Comparison of ENCODE assay signal across 17 cellular contexts in genomic region chr1:97038410-97038809, GRCh38.
DNase-seq lines count a peak whose midpoint lies in the region; ATAC-seq and TF ChIP-seq lines count a peak whose summit lies in the region.
"Had no signal": no experiment of that assay in that cellular context is flagged by ENCODE, and none has a peak within 500 bp of the region (broad histone marks: within the 10 kb centered on the region; RNA-seq: fewer than 3 reads in every experiment).

No MANE protein-coding gene starts in this region.

- no peak overlapping the region for H2AFZ ChIP-seq in MM.1S (ENCODE audit: low read length)
- H2AFZ ChIP-seq: PC-9 had no signal

- ATAC-seq in activated T-cell treated with anti-CD3 and anti-CD28 coated beads, Interleukin-2, amount 50 U/mL, for 4 hours: no peak
- ATAC-seq in sciatic nerve: no peak
- ATAC-seq: A549 had no signal

- no peak overlapping the region for H3K4me3 ChIP-seq in MM.1S (ENCODE audit: low read length)
- no peak overlapping the region for H3K4me3 ChIP-seq in fibroblast of mammary gland (ENCODE audit: control insufficient read depth, low read depth, low read length)
- H3K4me3 ChIP-seq: A549, HAP-1, PC-9 had no signal

- no peaks in the 10 kb centered on the region for H3K36me3 ChIP-seq in MM.1S (replicated peaks; ENCODE audit: insufficient read depth, low read length)
- H3K36me3 ChIP-seq: HAP-1 had no signal

- H3K79me2 ChIP-seq in MM.1S (ENCODE audit: low read length): no peaks in the 10 kb centered on the region

- TF ChIP-seq CTCF in MM.1S (IDR thresholded peaks at IDR 0.05; ENCODE audit: low read length) (no peak), fibroblast of mammary gland (conservative IDR thresholded peaks at IDR 0.05; ENCODE audit: control insufficient read depth, insufficient read depth, low read depth, low read length) (no peak)

- H3K4me1 Mint-ChIP-seq in activated T-cell treated with anti-CD3 and anti-CD28 coated beads, Interleukin-2, amount 50 U/mL, for 4 hours (ENCODE audit: low read depth): no peaks in the 10 kb centered on the region

- H3K9me2 ChIP-seq in MM.1S (replicated peaks; ENCODE audit: insufficient read depth, low read length): no peaks in the 10 kb centered on the region

- no peaks in the 10 kb centered on the region for H3K27me3 Mint-ChIP-seq in activated T-cell treated with anti-CD3 and anti-CD28 coated beads, Interleukin-2, amount 50 U/mL, for 4 hours (ENCODE audit: low read depth)

- H3K27ac ChIP-seq in MM.1S (ENCODE audit: low read length): no peak overlapping the region
- H3K27ac ChIP-seq: A549, C4-2B, PC-9 had no signal

- H3K4me1 ChIP-seq in MM.1S (ENCODE audit: low read length): no peaks in the 10 kb centered on the region
- H3K4me1 ChIP-seq: A549, HAP-1 had no signal

- H3K27me3 ChIP-seq in MM.1S (replicated peaks; ENCODE audit: insufficient read depth, low read length): no peaks in the 10 kb centered on the region; the same call in 1 of the 2 replicates

- peak; percentile 81 for DNase-seq in EH (ENCODE audit: low read depth)
- DNase-seq in HCEC 1CT: peak; percentile 24
- DNase-seq in MM.1S: peak; percentile 41
- DNase-seq in fibroblast of mammary gland (ENCODE audit: low read depth): peak; percentile 75
- no peak for DNase-seq in DMS79 (lab: John Stamatoyannopoulos, UW)
- no peak for DNase-seq in activated T-cell treated with anti-CD3 and anti-CD28 coated beads, Interleukin-2, amount 50 U/mL, for 4 hours
- no peak for DNase-seq in LoVo (ENCODE audit: low spot score)
- DNase-seq in sciatic nerve (ENCODE audit: low spot score): no peak
- DNase-seq: Karpas-422, NCI-H1417 treated with DMSO at 0.1 percent for 48 hours, NCI-H1930, NCI-H446 treated with DMSO at 0.1 percent for 48 hours, NCI-H748 treated with DMSO at 0.1 percent for 48 hours, PC-9 had no signal

- H3K36me3 Mint-ChIP-seq in activated T-cell treated with anti-CD3 and anti-CD28 coated beads, Interleukin-2, amount 50 U/mL, for 4 hours (ENCODE audit: insufficient read depth): no peaks in the 10 kb centered on the region

- intact Hi-C loops in sciatic nerve (cut with DNase I): no loop called here

- peaks cover 28% of the 10 kb centered on the region for H3K9me3 Mint-ChIP-seq in activated T-cell treated with anti-CD3 and anti-CD28 coated beads, Interleukin-2, amount 50 U/mL, for 4 hours

- no peaks in the 10 kb centered on the region; the same call in 1 of the 2 replicates for H3F3A ChIP-seq in MM.1S (ENCODE audit: insufficient read depth, low read length)

- no peak overlapping the region for H3K4me3 Mint-ChIP-seq in activated T-cell treated with anti-CD3 and anti-CD28 coated beads, Interleukin-2, amount 50 U/mL, for 4 hours

- no peak overlapping the region for H3K4me2 ChIP-seq in MM.1S (ENCODE audit: low read depth, low read length)
- H3K4me2 ChIP-seq: A549, PC-9 had no signal

- H4K20me1 ChIP-seq in MM.1S (ENCODE audit: insufficient read depth, low read length): no peaks in the 10 kb centered on the region

- no peak overlapping the region for H3K9ac ChIP-seq in MM.1S (ENCODE audit: low read length)

- H3K9me3 ChIP-seq in MM.1S (replicated peaks; ENCODE audit: insufficient read depth, low read length): no peaks in the 10 kb centered on the region
- H3K9me3 ChIP-seq: A549, HAP-1 had no signal

Comparison
In these comparisons a context has a peak if more than half of its experiments do, and no peak if none do; other contexts are left out.
1. DNase-seq: peak in EH (single experiment), HCEC 1CT (single experiment), MM.1S (single experiment) and fibroblast of mammary gland (single experiment); none in DMS79 (single experiment), activated T-cell treated with anti-CD3 and anti-CD28 coated beads, Interleukin-2, amount 50 U/mL, for 4 hours (single experiment), LoVo (single experiment) and sciatic nerve (single experiment).